Comparison of ENCODE assay signal across 13 cellular contexts in genomic region chr2:64837925-64838641, GRCh38.
DNase-seq lines count a peak whose midpoint lies in the region; ATAC-seq, FAIRE-seq and TF ChIP-seq lines count a peak whose summit lies in the region.
"Had no signal": no experiment of that assay in that cellular context is flagged by ENCODE, and none has a peak within 500 bp of the region (broad histone marks: within the 10 kb centered on the region; RNA-seq: fewer than 3 reads in every experiment).

No MANE protein-coding gene starts in this region.

- ATAC-seq in HG03280 (IDR thresholded peaks at IDR 0.05; ENCODE audit: unreplicated experiment), result no peak
- ATAC-seq: T-cell had no signal

- H3K27me3 Mint-ChIP-seq in immature natural killer cell (ENCODE audit: low read depth in 3 of 3), result peaks cover 0 to 3% (median 0%) of the 10 kb centered on the region in 3 donors
- H3K27me3 Mint-ChIP-seq in activated CD4-positive, alpha-beta T cell treated with anti-CD3 and anti-CD28 coated beads, Interleukin-2, amount 10 ng/mL, durations not matched to agents 24 days and 14 days, result peaks cover 8% of the 10 kb centered on the region

- intact Hi-C loops in activated CD4-positive, alpha-beta T cell treated with anti-CD3 and anti-CD28 coated beads, Interleukin-2, amount 10 ng/mL, durations not matched to agents 24 days and 14 days (cut with micrococcal nuclease), result no loop called here

- H3K4me3 ChIP-seq in bronchial epithelial cell (ENCODE audit: low read depth, low read length) (no peak overlapping the region), mucosa of rectum (ENCODE audit: low read length in 2 of 2) (no peak overlapping the region)
- H3K4me3 ChIP-seq: uterus had no signal

- peak overlapping the region; percentile 74 to 80 for H3K27ac ChIP-seq in mucosa of rectum (ENCODE audit: low read depth in 2 of 2, low read length in 2 of 2)
- H3K27ac ChIP-seq: uterus had no signal

- DNase-seq in AML-193 (lab: John Stamatoyannopoulos, UW) (peak; percentile 24 to 44), M059J (ENCODE audit: low read depth) (peak; percentile 80), bronchial epithelial cell (ENCODE audit: low read depth) (peak; percentile 92), immature natural killer cell (no peak), NCI-H1694 treated with DMSO at 0.1 percent for 48 hours (lab: John Stamatoyannopoulos, UW) (no peak)
- no peak for DNase-seq in activated CD4-positive, alpha-beta T cell treated with anti-CD3 and anti-CD28 coated beads, Interleukin-2, amount 10 ng/mL, durations not matched to agents 24 days and 14 days
- DNase-seq: activated effector memory CD4-positive, alpha-beta T cell treated with Interleukin-2 at 50 U/mL for 16 hours; NCI-H187; stimulated activated CD4-positive, alpha-beta T cell treated with anti-CD3 and anti-CD28 coated beads, Interleukin-2, amount 100 ng/mL, for 24 hours had no signal

- no peak for TF ChIP-seq CTCF in bronchial epithelial cell (IDR thresholded peaks at IDR 0.05; ENCODE audit: insufficient read depth, low read length, severe bottlenecking)

- no peaks in the 10 kb centered on the region for H3K9me3 Mint-ChIP-seq in immature natural killer cell
- H3K9me3 Mint-ChIP-seq in activated CD4-positive, alpha-beta T cell treated with anti-CD3 and anti-CD28 coated beads, Interleukin-2, amount 10 ng/mL, durations not matched to agents 24 days and 14 days, result no peaks in the 10 kb centered on the region
- H3K9me3 Mint-ChIP-seq: T-cell had no signal

- no peaks in the 10 kb centered on the region for H3K36me3 Mint-ChIP-seq in immature natural killer cell
- no peaks in the 10 kb centered on the region for H3K36me3 Mint-ChIP-seq in activated CD4-positive, alpha-beta T cell treated with anti-CD3 and anti-CD28 coated beads, Interleukin-2, amount 10 ng/mL, durations not matched to agents 24 days and 14 days (ENCODE audit: low read depth)
- H3K36me3 Mint-ChIP-seq: T-cell had no signal

- no peak overlapping the region for H3K27ac Mint-ChIP-seq in immature natural killer cell
- H3K27ac Mint-ChIP-seq in activated CD4-positive, alpha-beta T cell treated with anti-CD3 and anti-CD28 coated beads, Interleukin-2, amount 10 ng/mL, durations not matched to agents 24 days and 14 days, result no peak overlapping the region
- H3K27ac Mint-ChIP-seq: T-cell had no signal

- no peak for FAIRE-seq in bronchial epithelial cell (lab: Jason Lieb, UNC)

- peak overlapping the region in 1 of 2 donors; percentile 36 for H3K9ac ChIP-seq in mucosa of rectum (ENCODE audit: low read depth in 1 of 2, low read length in 2 of 2)

- H3K9me3 ChIP-seq in mucosa of rectum (ENCODE audit: control insufficient read depth in 2 of 2, low read length in 2 of 2), result no peaks in the 10 kb centered on the region
- H3K9me3 ChIP-seq: uterus had no signal

- peaks cover 5 to 16% of the 10 kb centered on the region in 2 donors for H3K4me1 ChIP-seq in mucosa of rectum (ENCODE audit: control insufficient read depth in 2 of 2, insufficient read depth in 2 of 2, low read length in 2 of 2)
- H3K4me1 ChIP-seq: uterus had no signal

- H3K27me3 ChIP-seq in bronchial epithelial cell (ENCODE audit: control insufficient read depth, insufficient read depth, low read length), result no peaks in the 10 kb centered on the region
- H3K27me3 ChIP-seq in mucosa of rectum (ENCODE audit: control insufficient read depth in 2 of 2, insufficient read depth in 2 of 2, low read length in 2 of 2), result no peaks in the 10 kb centered on the region
- H3K27me3 ChIP-seq: uterus had no signal

- H3K4me3 Mint-ChIP-seq in immature natural killer cell, result no peak overlapping the region
- no peak overlapping the region for H3K4me3 Mint-ChIP-seq in activated CD4-positive, alpha-beta T cell treated with anti-CD3 and anti-CD28 coated beads, Interleukin-2, amount 10 ng/mL, durations not matched to agents 24 days and 14 days
- H3K4me3 Mint-ChIP-seq: T-cell had no signal

- no peaks in the 10 kb centered on the region for H3K4me1 Mint-ChIP-seq in immature natural killer cell
- peaks cover 24% of the 10 kb centered on the region for H3K4me1 Mint-ChIP-seq in activated CD4-positive, alpha-beta T cell treated with anti-CD3 and anti-CD28 coated beads, Interleukin-2, amount 10 ng/mL, durations not matched to agents 24 days and 14 days

- H3K36me3 ChIP-seq in bronchial epithelial cell (ENCODE audit: control insufficient read depth, insufficient read depth, low read length) (no peaks in the 10 kb centered on the region), mucosa of rectum (ENCODE audit: control insufficient read depth in 2 of 2, insufficient read depth in 2 of 2, low read length in 2 of 2) (no peaks in the 10 kb centered on the region)
- H3K36me3 ChIP-seq: uterus had no signal

Comparison
In these comparisons a context has a peak if more than half of its experiments do, and no peak if none do; other contexts are left out.
1. DNase-seq: peak in AML-193 (2 of 2), M059J (single experiment) and bronchial epithelial cell (single experiment); none in immature natural killer cell (0 of 3), NCI-H1694 treated with DMSO at 0.1 percent for 48 hours (single experiment) and activated CD4-positive, alpha-beta T cell treated with anti-CD3 and anti-CD28 coated beads, Interleukin-2, amount 10 ng/mL, durations not matched to agents 24 days and 14 days (single experiment).